3 cellular contexts compared by ENCODE assay signal in the genomic region with DNA sequence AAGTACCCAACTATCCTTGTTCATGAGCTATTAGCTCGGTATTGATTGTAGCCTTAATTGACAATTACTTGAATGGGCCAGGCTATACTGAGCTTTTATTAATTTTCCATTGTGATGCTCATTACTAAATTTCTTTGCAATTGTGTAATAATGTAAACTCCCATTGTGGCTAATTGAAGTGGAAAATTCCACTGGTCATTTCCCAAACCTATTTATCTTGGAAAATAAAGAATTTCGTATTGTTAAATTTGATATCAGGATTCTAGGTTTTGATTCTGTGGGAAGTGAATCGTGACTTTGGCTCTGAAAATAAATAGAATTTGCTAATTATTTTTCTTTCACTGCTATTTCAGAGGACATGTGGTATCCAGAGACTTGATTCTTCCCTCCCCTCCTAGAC.
"Had no signal": no experiment of that assay in that cellular context is flagged by ENCODE, and none has a peak within 500 bp of the region (broad histone marks: within the 10 kb centered on the region; RNA-seq: fewer than 3 reads in every experiment).

No MANE protein-coding gene starts in this region.

- DNase-seq: GDM1, GF-D8 had no signal

- H3K4me3 ChIP-seq: GM12878 had no signal
